In genomic region chr1:228231192-228231591, GRCh38 we compare ENCODE assay signal across 8 cellular contexts.
"Had no signal": no experiment of that assay in that cellular context is flagged by ENCODE, and none has a peak within 500 bp of the region (broad histone marks: within the 10 kb centered on the region; RNA-seq: fewer than 3 reads in every experiment).

No MANE protein-coding gene starts in this region.

- FAIRE-seq: H54, HTR-8/SVneo had no signal

- H2AFZ ChIP-seq: GM23248 had no signal

- H3K9ac ChIP-seq: GM23248, KMS-11 had no signal

- H3K27ac Mint-ChIP-seq: H9 had no signal

- H3K4me3 Mint-ChIP-seq: H9 had no signal

- H3K27ac ChIP-seq: GM23248, KMS-11 had no signal

- H3K4me2 ChIP-seq: KMS-11 had no signal

- DNase-seq: GM23248, GOT3, H9, HCEC 1CT, KBM-7 had no signal

- H3K4me1 Mint-ChIP-seq: H9 had no signal

- H3K4me3 ChIP-seq: GM23248 had no signal
